Comparison of ENCODE assay signal across 8 cellular contexts in the genomic region with DNA sequence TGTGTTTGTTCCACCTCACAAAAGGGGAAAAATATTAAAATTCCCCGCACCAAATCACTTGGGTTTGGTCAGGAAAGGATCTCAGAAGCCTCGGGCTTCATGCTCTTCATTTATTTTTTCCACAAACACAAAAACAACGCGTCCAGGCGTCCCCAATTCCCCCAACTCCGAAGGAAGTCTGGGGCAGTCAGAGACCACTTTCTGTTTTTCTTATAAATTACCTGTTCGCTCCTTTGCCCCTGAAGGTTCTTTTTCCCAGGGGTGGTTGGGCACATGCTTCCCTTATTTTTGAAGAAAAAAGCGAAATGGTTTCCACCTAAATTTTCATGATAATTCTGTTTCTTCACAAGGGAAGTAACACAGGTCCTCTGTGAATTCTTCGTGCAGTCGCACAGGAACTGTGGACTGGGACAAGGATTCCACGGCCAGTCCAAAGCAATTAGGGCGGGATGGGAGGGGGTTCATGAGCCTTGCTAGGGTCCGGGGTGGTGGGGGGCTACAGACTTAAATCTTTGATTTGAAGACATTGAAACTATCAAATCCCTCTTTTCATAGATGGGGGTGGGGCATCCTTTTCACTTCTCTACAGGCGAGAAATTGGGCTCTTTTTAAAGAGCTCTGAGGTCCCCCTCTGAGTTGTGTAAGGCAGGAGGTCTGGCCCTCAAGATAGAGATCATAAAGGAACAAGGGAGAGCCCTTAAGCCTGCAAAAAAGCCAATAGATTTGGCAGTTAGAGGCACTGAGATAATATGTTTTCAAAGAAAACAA. TPM values are rescaled to one million over a fixed set of nuclear protein-coding genes. Genes with fewer than 3 reads are reported as not detected.
DNase-seq lines count a peak whose midpoint lies in the region; ATAC-seq and TF ChIP-seq lines count a peak whose summit lies in the region.

No MANE protein-coding gene starts in this region.

- H3K4me3 ChIP-seq in SK-N-SH (ENCODE audit: low read depth in 2 of 2, low read length in 1 of 2) (peak overlapping the region; percentile 79 to 80), ectodermal cell (ENCODE audit: insufficient read depth, low read depth, low read length) (peak overlapping the region; percentile 93)

- H3F3A ChIP-seq in SK-N-SH (replicated peaks; ENCODE audit: insufficient read depth): peaks cover 38% of the 10 kb centered on the region

- TF ChIP-seq CTCF in SK-N-SH (IDR thresholded peaks at IDR 0.05): no peak
- TF ChIP-seq CTCF in mesothelial cell of epicardium (IDR thresholded peaks at IDR 0.05; ENCODE audit: unreplicated experiment): no peak
- TF ChIP-seq CTCF in type B pancreatic cell (conservative IDR thresholded peaks at IDR 0.05): no peak

- peak overlapping the region; percentile 97 for H3K4me2 ChIP-seq in SK-N-SH

- peak overlapping the region; percentile 96 for H3K9ac ChIP-seq in SK-N-SH

- H3K36me3 Mint-ChIP-seq in mesothelial cell of epicardium (no peaks in the 10 kb centered on the region), type B pancreatic cell (no peaks in the 10 kb centered on the region)

- H3K79me2 ChIP-seq in SK-N-SH (ENCODE audit: insufficient read depth): peaks cover 10% of the 10 kb centered on the region; the same call in 1 of the 2 replicates

- H3K4me3 Mint-ChIP-seq in mesothelial cell of epicardium (peak overlapping the region; percentile 86), type B pancreatic cell (peak overlapping the region; percentile 94)

- H3K36me3 ChIP-seq in SK-N-SH (replicated peaks in 1 of 2; ENCODE audit: control insufficient read depth in 1 of 2, insufficient read depth in 2 of 2, low read length in 1 of 2) (no peaks in the 10 kb centered on the region), ectodermal cell (ENCODE audit: control insufficient read depth, insufficient read depth, low read length) (no peaks in the 10 kb centered on the region)

- 3% methylated on average over 14 of the region's 14 CpGs for WGBS in SK-N-SH (ENCODE audit: low lambda C conversion rate)
- WGBS in ectodermal cell, 2 experiments: 1% methylated on average over 14 of the region's 14 CpGs

- H3K4me1 ChIP-seq in SK-N-SH (ENCODE audit: control insufficient read depth in 1 of 2, insufficient read depth in 2 of 2, low read depth in 1 of 2, low read length in 1 of 2): peaks cover 0 to 7% of the 10 kb centered on the region in 2 experiments; a peak in 3 of 4 replicates
- H3K4me1 ChIP-seq in ectodermal cell (ENCODE audit: control insufficient read depth, insufficient read depth, low read length): peaks cover 6% of the 10 kb centered on the region

- H3K9me3 Mint-ChIP-seq in mesothelial cell of epicardium: no peaks in the 10 kb centered on the region
- H3K9me3 Mint-ChIP-seq in type B pancreatic cell: no peaks in the 10 kb centered on the region

- no peaks in the 10 kb centered on the region for H3K9me2 ChIP-seq in SK-N-SH

- H4K20me1 ChIP-seq in SK-N-SH (ENCODE audit: insufficient read depth): no peaks in the 10 kb centered on the region

- peak overlapping the region; percentile 97 to 98 for H3K27ac ChIP-seq in SK-N-SH (ENCODE audit: low read depth in 2 of 2, low read length in 1 of 2)
- H3K27ac ChIP-seq in ectodermal cell (ENCODE audit: insufficient read depth, low read depth, low read length, poor library complexity, severe bottlenecking): peak overlapping the region; percentile 93

- TF ChIP-seq RAD21 in SK-N-SH (IDR thresholded peaks at IDR 0.05; ENCODE audit: low read length): no peak

- TF ChIP-seq EP300 in SK-N-SH (IDR thresholded peaks at IDR 0.05; ENCODE audit: borderline replicate concordance in 1 of 2, low read depth in 1 of 2, low read length in 1 of 2): no peak

- ATAC-seq in HG03432 (IDR thresholded peaks at IDR 0.05; ENCODE audit: unreplicated experiment) (peak; percentile 0), HG02852 (IDR thresholded peaks at IDR 0.05; ENCODE audit: unreplicated experiment) (no peak)

- CTCF ChIA-PET in SK-N-SH (lab: Yijun Ruan, JAX): interaction anchor here (0.6 to 20.2 kb wide), 3 partner anchors 9 to 38 kb away, joined by 3 to 660 read pairs (median 3); a partner anchor contains a TSS

- H3K27me3 ChIP-seq in SK-N-SH (ENCODE audit: insufficient read depth) (no peaks in the 10 kb centered on the region), ectodermal cell (ENCODE audit: control insufficient read depth, insufficient read depth, low read length, poor library complexity, severe bottlenecking) (no peaks in the 10 kb centered on the region)

- POLR2A ChIA-PET in SK-N-SH (lab: Yijun Ruan, JAX): interaction anchor here (0.6 to 2.9 kb wide), 13 partner anchors 8 to 1836 kb away, joined by 3 to 62 read pairs (median 5); a partner anchor contains a TSS

- peak overlapping the region; percentile 82 for H2AFZ ChIP-seq in SK-N-SH (ENCODE audit: low read depth)

- H3K27me3 Mint-ChIP-seq in mesothelial cell of epicardium (ENCODE audit: low read depth) (no peaks in the 10 kb centered on the region), type B pancreatic cell (no peaks in the 10 kb centered on the region)

- peaks cover 19% of the 10 kb centered on the region for H3K4me1 Mint-ChIP-seq in mesothelial cell of epicardium
- H3K4me1 Mint-ChIP-seq in type B pancreatic cell (ENCODE audit: unreplicated experiment): peaks cover 9% of the 10 kb centered on the region

- DNase-seq in D341Med (ENCODE audit: low spot score): peak; percentile 45
- DNase-seq in SK-N-SH: peak; percentile 52
- no peak for DNase-seq in mesothelial cell of epicardium (ENCODE audit: low spot score in 2 of 2, unreplicated experiment in 2 of 2)
- DNase-seq in type B pancreatic cell (ENCODE audit: extremely low spot score, unreplicated experiment): no peak
- DNase-seq in dedifferentiated amniotic fluid mesenchymal stem cell (ENCODE audit: extremely low spot score): no peak

- H3K9me3 ChIP-seq in SK-N-SH (no peaks in the 10 kb centered on the region), ectodermal cell (ENCODE audit: control insufficient read depth, low read length) (no peaks in the 10 kb centered on the region)

- H3K27ac Mint-ChIP-seq in mesothelial cell of epicardium (peak overlapping the region; percentile 100), type B pancreatic cell (peak overlapping the region; percentile 99)

TF ChIP-seq in SK-N-SH, 30 proteins besides CTCF, POLR2A, EP300 and RAD21:
- no peak for TF ChIP-seq RXRA (IDR thresholded peaks at IDR 0.05; ENCODE audit: borderline replicate concordance, low read depth)

RNA-seq across cellular contexts. Expression of a gene that starts 30.5 kb away (rescaled TPM):
- polyA plus RNA-seq in SK-N-SH (2012; rRNA removed): not detected in 2 replicates
- not detected in 2 replicates for polyA plus RNA-seq in SK-N-SH (2012; cell fraction: cytosol; rRNA removed)
- polyA plus RNA-seq in SK-N-SH (2012; cell fraction: nucleus; rRNA removed): not detected in 2 replicates
- polyA plus RNA-seq in ectodermal cell (2013, experiment 1 of 4): 0.78 TPM
- 0.92 TPM for polyA plus RNA-seq in ectodermal cell (2013, experiment 2 of 4)
- 0.85 TPM for polyA plus RNA-seq in ectodermal cell (2013, experiment 3 of 4)
- polyA plus RNA-seq in ectodermal cell (2013, experiment 4 of 4): 0.93 TPM
- 7.0 to 8.3 TPM (median 8.3 TPM) in 3 replicates for total RNA-seq in mesothelial cell of epicardium
- 2.2 and 2.6 TPM in 2 replicates for total RNA-seq in type B pancreatic cell (ENCODE audit: low replicate concordance)

Comparison
In these comparisons a context has a peak if more than half of its experiments do, and no peak if none do; other contexts are left out.
1. DNase-seq: peak in D341Med (single experiment) and SK-N-SH (single experiment); none in mesothelial cell of epicardium (0 of 2), type B pancreatic cell (single experiment) and dedifferentiated amniotic fluid mesenchymal stem cell (single experiment).